Comparison of ENCODE assay signal across 25 cellular contexts in genomic region chr16:58170223-58170622, GRCh38. TPM values are rescaled to one million over a fixed set of nuclear protein-coding genes. Genes with fewer than 3 reads are reported as not detected.
DNase-seq lines count a peak whose midpoint lies in the region; ATAC-seq and TF ChIP-seq lines count a peak whose summit lies in the region.
"Had no signal": no experiment of that assay in that cellular context is flagged by ENCODE, and none has a peak within 500 bp of the region (broad histone marks: within the 10 kb centered on the region; RNA-seq: fewer than 3 reads in every experiment).

No MANE protein-coding gene starts in this region.

- no peak overlapping the region for H3K4me2 ChIP-seq in OCI-LY7 (ENCODE audit: low read length)
- H3K4me2 ChIP-seq: A549; BLaER1 treated with 17β-estradiol and CSF1 and Interleukin-3, amounts not matched to agents 10 nM and 100 nM had no signal

- BruUV-seq in OCI-LY7 (replicated peaks; lab: Mats Ljungman, UMichigan) = TSS peak; percentile 14

- H3K4me1 ChIP-seq in OCI-LY7 (ENCODE audit: insufficient read depth, low read length, poor library complexity, severe bottlenecking) = no peaks in the 10 kb centered on the region
- H3K4me1 ChIP-seq: A549; BE2C; BLaER1 treated with 17β-estradiol and CSF1 and Interleukin-3, amounts not matched to agents 10 nM and 100 nM had no signal

- CTCF ChIA-PET in activated naive CD4-positive, alpha-beta T cell treated with anti-CD3 and anti-CD28 coated beads for 36 hours (lab: Charles Lee) = interaction anchor here (0.6 kb wide), 1 partner anchor 41 kb away, joined by 3 read pairs; the partner anchor contains the start of gene CFAP20
- CTCF ChIA-PET in OCI-LY7 (lab: Charles Lee; ENCODE audit: unreplicated experiment) = no interaction called here

- H3K27me3 Mint-ChIP-seq in activated naive CD4-positive, alpha-beta T cell treated with anti-CD3 and anti-CD28 coated beads, Interleukin-2, amount 50 U/mL, for 24 hours = no peaks in the 10 kb centered on the region
- H3K27me3 Mint-ChIP-seq in activated naive CD4-positive, alpha-beta T cell treated with anti-CD3 and anti-CD28 coated beads for 36 hours (ENCODE audit: low read depth) = no peaks in the 10 kb centered on the region
- H3K27me3 Mint-ChIP-seq in activated T-helper 1 cell treated with anti-CD3 and anti-CD28 coated beads, Interleukin-12 subunit alpha, Interleukin-12 subunit beta, Interleukin-2, Interleukin-4 antibody, amounts not matched to agents 30 ng/mL and 10 ng/mL and 1 ng/mL, durations not matched to agents 14 hours and 24 hours and 36 hours (ENCODE audit: insufficient read depth) = no peaks in the 10 kb centered on the region
- no peaks in the 10 kb centered on the region for H3K27me3 Mint-ChIP-seq in stimulated activated naive B cell treated with anti-CD40 and anti-IgM and Interleukin-4, amounts not matched to agents 10 μg/mL and 1 μg/mL and 100 μg/mL, for 72 hours
- H3K27me3 Mint-ChIP-seq: CD4-positive, alpha-beta T cell; CD8-positive, alpha-beta memory T cell had no signal

- H3K9me2 ChIP-seq in OCI-LY7 (ENCODE audit: insufficient read depth, low read length) = no peaks in the 10 kb centered on the region

- POLR2A ChIA-PET in OCI-LY7 (lab: Charles Lee) = interaction anchor here (0.6 to 1.4 kb wide), 3 partner anchors 17 to 135 kb away, joined by 3 read pairs; a partner anchor contains a TSS

- H3K9me3 ChIP-seq in OCI-LY7 (ENCODE audit: low read length) = no peaks in the 10 kb centered on the region
- H3K9me3 ChIP-seq: A549; BE2C; BLaER1 treated with 17β-estradiol and CSF1 and Interleukin-3, amounts not matched to agents 10 nM and 100 nM had no signal

- no peak overlapping the region for H2AFZ ChIP-seq in OCI-LY7 (ENCODE audit: low read length)
- H2AFZ ChIP-seq: GM23248 had no signal

- no peak for ATAC-seq in stimulated activated naive B cell treated with anti-CD40 and anti-IgM and Interleukin-4, amounts not matched to agents 10 μg/mL and 1 μg/mL and 100 μg/mL, for 72 hours (replicated peaks)
- ATAC-seq in HG03342 (IDR thresholded peaks at IDR 0.05; ENCODE audit: unreplicated experiment) = no peak
- ATAC-seq: A549, GM12878, HCT116 had no signal

- no peaks in the 10 kb centered on the region for H4K20me1 ChIP-seq in OCI-LY7 (ENCODE audit: insufficient read depth, low read length)

- no peak overlapping the region for H3K4me3 Mint-ChIP-seq in activated naive CD4-positive, alpha-beta T cell treated with anti-CD3 and anti-CD28 coated beads, Interleukin-2, amount 50 U/mL, for 24 hours
- no peak overlapping the region for H3K4me3 Mint-ChIP-seq in activated naive CD4-positive, alpha-beta T cell treated with anti-CD3 and anti-CD28 coated beads for 36 hours
- H3K4me3 Mint-ChIP-seq in activated T-helper 1 cell treated with anti-CD3 and anti-CD28 coated beads, Interleukin-12 subunit alpha, Interleukin-12 subunit beta, Interleukin-2, Interleukin-4 antibody, amounts not matched to agents 30 ng/mL and 10 ng/mL and 1 ng/mL, durations not matched to agents 14 hours and 24 hours and 36 hours = no peak overlapping the region
- no peak overlapping the region for H3K4me3 Mint-ChIP-seq in stimulated activated naive B cell treated with anti-CD40 and anti-IgM and Interleukin-4, amounts not matched to agents 10 μg/mL and 1 μg/mL and 100 μg/mL, for 72 hours
- H3K4me3 Mint-ChIP-seq: CD14-positive monocyte; CD4-positive, alpha-beta T cell; CD8-positive, alpha-beta memory T cell; H9; HFFc6 had no signal

- H3K9me3 Mint-ChIP-seq in activated naive CD4-positive, alpha-beta T cell treated with anti-CD3 and anti-CD28 coated beads, Interleukin-2, amount 50 U/mL, for 24 hours = no peaks in the 10 kb centered on the region
- no peaks in the 10 kb centered on the region for H3K9me3 Mint-ChIP-seq in activated naive CD4-positive, alpha-beta T cell treated with anti-CD3 and anti-CD28 coated beads for 36 hours
- H3K9me3 Mint-ChIP-seq in activated T-helper 1 cell treated with anti-CD3 and anti-CD28 coated beads, Interleukin-12 subunit alpha, Interleukin-12 subunit beta, Interleukin-2, Interleukin-4 antibody, amounts not matched to agents 30 ng/mL and 10 ng/mL and 1 ng/mL, durations not matched to agents 14 hours and 24 hours and 36 hours = no peaks in the 10 kb centered on the region
- H3K9me3 Mint-ChIP-seq in stimulated activated naive B cell treated with anti-CD40 and anti-IgM and Interleukin-4, amounts not matched to agents 10 μg/mL and 1 μg/mL and 100 μg/mL, for 72 hours = no peaks in the 10 kb centered on the region
- H3K9me3 Mint-ChIP-seq: CD14-positive monocyte; CD4-positive, alpha-beta T cell; CD8-positive, alpha-beta memory T cell; H9; HFFc6 had no signal

- H3K4me1 Mint-ChIP-seq in activated naive CD4-positive, alpha-beta T cell treated with anti-CD3 and anti-CD28 coated beads, Interleukin-2, amount 50 U/mL, for 24 hours = peaks cover 8% of the 10 kb centered on the region
- H3K4me1 Mint-ChIP-seq in activated naive CD4-positive, alpha-beta T cell treated with anti-CD3 and anti-CD28 coated beads for 36 hours (ENCODE audit: low read depth) = peaks cover 9% of the 10 kb centered on the region
- peaks cover 6% of the 10 kb centered on the region for H3K4me1 Mint-ChIP-seq in activated T-helper 1 cell treated with anti-CD3 and anti-CD28 coated beads, Interleukin-12 subunit alpha, Interleukin-12 subunit beta, Interleukin-2, Interleukin-4 antibody, amounts not matched to agents 30 ng/mL and 10 ng/mL and 1 ng/mL, durations not matched to agents 14 hours and 24 hours and 36 hours (ENCODE audit: low read depth)
- H3K4me1 Mint-ChIP-seq in stimulated activated naive B cell treated with anti-CD40 and anti-IgM and Interleukin-4, amounts not matched to agents 10 μg/mL and 1 μg/mL and 100 μg/mL, for 72 hours = no peaks in the 10 kb centered on the region
- H3K4me1 Mint-ChIP-seq: CD14-positive monocyte, H9 had no signal

- no peaks in the 10 kb centered on the region for H3K79me2 ChIP-seq in OCI-LY7 (ENCODE audit: insufficient read depth, low read depth, low read length)

- H3K27ac Mint-ChIP-seq in activated naive CD4-positive, alpha-beta T cell treated with anti-CD3 and anti-CD28 coated beads, Interleukin-2, amount 50 U/mL, for 24 hours = peak overlapping the region; percentile 18
- no peak overlapping the region for H3K27ac Mint-ChIP-seq in activated naive CD4-positive, alpha-beta T cell treated with anti-CD3 and anti-CD28 coated beads for 36 hours
- H3K27ac Mint-ChIP-seq in activated T-helper 1 cell treated with anti-CD3 and anti-CD28 coated beads, Interleukin-12 subunit alpha, Interleukin-12 subunit beta, Interleukin-2, Interleukin-4 antibody, amounts not matched to agents 30 ng/mL and 10 ng/mL and 1 ng/mL, durations not matched to agents 14 hours and 24 hours and 36 hours = peak overlapping the region; percentile 26
- peak overlapping the region; percentile 14 for H3K27ac Mint-ChIP-seq in stimulated activated naive B cell treated with anti-CD40 and anti-IgM and Interleukin-4, amounts not matched to agents 10 μg/mL and 1 μg/mL and 100 μg/mL, for 72 hours
- H3K27ac Mint-ChIP-seq: CD14-positive monocyte; CD4-positive, alpha-beta T cell; H9; HFFc6 had no signal

- H3K36me3 ChIP-seq in OCI-LY7 (ENCODE audit: insufficient read depth, low read length) = peaks cover 91% of the 10 kb centered on the region

- no peak overlapping the region for H3K27ac ChIP-seq in OCI-LY7 (ENCODE audit: low read depth, low read length, poor library complexity, severe bottlenecking)
- H3K27ac ChIP-seq: A549; BLaER1 treated with 17β-estradiol and CSF1 and Interleukin-3, amounts not matched to agents 10 nM and 100 nM; GM23248 had no signal

- H3K36me3 Mint-ChIP-seq in activated naive CD4-positive, alpha-beta T cell treated with anti-CD3 and anti-CD28 coated beads, Interleukin-2, amount 50 U/mL, for 24 hours = peaks cover 14% of the 10 kb centered on the region
- peaks cover 40% of the 10 kb centered on the region for H3K36me3 Mint-ChIP-seq in activated naive CD4-positive, alpha-beta T cell treated with anti-CD3 and anti-CD28 coated beads for 36 hours (ENCODE audit: low read depth)
- peaks cover 41% of the 10 kb centered on the region for H3K36me3 Mint-ChIP-seq in activated T-helper 1 cell treated with anti-CD3 and anti-CD28 coated beads, Interleukin-12 subunit alpha, Interleukin-12 subunit beta, Interleukin-2, Interleukin-4 antibody, amounts not matched to agents 30 ng/mL and 10 ng/mL and 1 ng/mL, durations not matched to agents 14 hours and 24 hours and 36 hours (ENCODE audit: low read depth)
- H3K36me3 Mint-ChIP-seq in stimulated activated naive B cell treated with anti-CD40 and anti-IgM and Interleukin-4, amounts not matched to agents 10 μg/mL and 1 μg/mL and 100 μg/mL, for 72 hours = peaks cover 36 to 52% of the 10 kb centered on the region in 2 donors

- DNase-seq in activated naive CD4-positive, alpha-beta T cell treated with anti-CD3 and anti-CD28 coated beads for 36 hours = no peak
- DNase-seq in OCI-LY7 (ENCODE audit: low spot score) = no peak
- DNase-seq in activated T-helper 1 cell treated with anti-CD3 and anti-CD28 coated beads, Interleukin-12 subunit alpha, Interleukin-12 subunit beta, Interleukin-2, Interleukin-4 antibody, amounts not matched to agents 30 ng/mL and 10 ng/mL and 1 ng/mL, durations not matched to agents 14 hours and 24 hours and 36 hours (ENCODE audit: low spot score) = no peak
- no peak for DNase-seq in stimulated activated naive B cell treated with anti-CD40 and anti-IgM and Interleukin-4, amounts not matched to agents 10 μg/mL and 1 μg/mL and 100 μg/mL, for 72 hours
- DNase-seq in stimulated activated CD8-positive, alpha-beta memory T cell treated with anti-CD3 and anti-CD28 coated beads, Interleukin-4, amount 100 ng/mL, for 48 hours = no peak
- DNase-seq: 8988T; ACHN; AML-193; BE2C; CD4-positive, alpha-beta T cell; CD8-positive, alpha-beta memory T cell; DMS 273 treated with DMSO at 0.1 percent for 48 hours; DMS79; EL; GDM1; GM23248; H9; HFFc6 had no signal

- TF ChIP-seq CTCF in OCI-LY7 (conservative IDR thresholded peaks at IDR 0.05; ENCODE audit: low read length) = no peak

- intact Hi-C loops in activated naive CD4-positive, alpha-beta T cell treated with anti-CD3 and anti-CD28 coated beads for 36 hours (cut with micrococcal nuclease) = no loop called here
- intact Hi-C loops in OCI-LY7 (cut with micrococcal nuclease; ENCODE audit: unreplicated experiment) = no loop called here
- intact Hi-C loops in activated T-helper 1 cell treated with anti-CD3 and anti-CD28 coated beads, Interleukin-12 subunit alpha, Interleukin-12 subunit beta, Interleukin-2, Interleukin-4 antibody, amounts not matched to agents 30 ng/mL and 10 ng/mL and 1 ng/mL, durations not matched to agents 14 hours and 24 hours and 36 hours (cut with micrococcal nuclease) = no loop called here

- no peak overlapping the region for H3K4me3 ChIP-seq in OCI-LY7 (ENCODE audit: low read depth, low read length, poor library complexity, severe bottlenecking)
- H3K4me3 ChIP-seq: A549; BLaER1 treated with 17β-estradiol and CSF1 and Interleukin-3, amounts not matched to agents 10 nM and 100 nM; GM12878; GM23248 had no signal

RNA-seq across cellular contexts. Expression of gene CSNK2A2, which starts 27.7 kb away (rescaled TPM):
- 10 to 100 TPM; 86.0 to 86.7 TPM for total RNA-seq in activated naive CD4-positive, alpha-beta T cell treated with anti-CD3 and anti-CD28 coated beads for 36 hours
- total RNA-seq in OCI-LY7 (2014; rRNA removed; shearing (Covaris generic)) = 20.6 and 28.7 TPM in 2 replicates
- 105 and 106 TPM in 2 replicates for total RNA-seq in OCI-LY7 (2022)
- total RNA-seq in activated T-helper 1 cell treated with anti-CD3 and anti-CD28 coated beads, Interleukin-12 subunit alpha, Interleukin-12 subunit beta, Interleukin-2, Interleukin-4 antibody, amounts not matched to agents 30 ng/mL and 10 ng/mL and 1 ng/mL, durations not matched to agents 14 hours and 24 hours and 36 hours = 93.1 and 99.6 TPM in 2 replicates

RNA-seq across cellular contexts. Expression of gene CFAP20, which starts 41.0 kb away (rescaled TPM):
- total RNA-seq in activated naive CD4-positive, alpha-beta T cell treated with anti-CD3 and anti-CD28 coated beads for 36 hours = 10 to 100 TPM; 31.2 to 31.4 TPM
- 65.6 and 89.2 TPM in 2 replicates for total RNA-seq in OCI-LY7 (2014; rRNA removed; shearing (Covaris generic))
- 46.4 and 46.9 TPM in 2 replicates for total RNA-seq in OCI-LY7 (2022)
- 64.9 and 65.2 TPM in 2 replicates for total RNA-seq in activated T-helper 1 cell treated with anti-CD3 and anti-CD28 coated beads, Interleukin-12 subunit alpha, Interleukin-12 subunit beta, Interleukin-2, Interleukin-4 antibody, amounts not matched to agents 30 ng/mL and 10 ng/mL and 1 ng/mL, durations not matched to agents 14 hours and 24 hours and 36 hours
